Comparison of ENCODE assay signal across 8 cellular contexts in genomic region chr17:77087650-77088454, GRCh38. TPM values are rescaled to one million over a fixed set of nuclear protein-coding genes. Genes with fewer than 3 reads are reported as not detected.
DNase-seq lines count a peak whose midpoint lies in the region; ATAC-seq and TF ChIP-seq lines count a peak whose summit lies in the region.

No MANE protein-coding gene starts in this region.

- H2AFZ ChIP-seq in fibroblast of lung (ENCODE audit: low read length): peak overlapping the region; percentile 97

- H3K36me3 ChIP-seq in SK-N-MC (ENCODE audit: insufficient read depth, low read length) (peaks cover 41% of the 10 kb centered on the region), fibroblast of lung (ENCODE audit: control insufficient read depth, insufficient read depth, low read length) (peaks cover 8% of the 10 kb centered on the region), gastrocnemius medialis (peaks cover 0 to 32% of the 10 kb centered on the region in 2 donors)

- H3K27ac ChIP-seq in SK-N-MC (peak overlapping the region; percentile 29), fibroblast of lung (ENCODE audit: insufficient read depth, low read length) (peak overlapping the region; percentile 96), gastrocnemius medialis (peak overlapping the region; percentile 89 to 94 (median 90))

- TF ChIP-seq CTCF in GM12865 (IDR thresholded peaks at IDR 0.05; ENCODE audit: insufficient read depth, low read depth, low read length, missing control alignments) (no peak), fibroblast of lung (conservative IDR thresholded peaks at IDR 0.05 in 1 of 2, IDR thresholded peaks at IDR 0.05 in 1 of 2; ENCODE audit: low read depth in 1 of 2, low read length in 2 of 2) (no peak), gastrocnemius medialis (IDR thresholded peaks at IDR 0.05 in 4 of 5, conservative IDR thresholded peaks at IDR 0.05 in 1 of 5) (no peak), GM13976 (IDR thresholded peaks at IDR 0.05; ENCODE audit: borderline replicate concordance, control extremely low read depth, extremely low read depth, insufficient read depth, missing control alignments) (no peak)

- H3K4me3 ChIP-seq in GM12865 (ENCODE audit: low read depth, low read length) (peak overlapping the region; percentile 84), SK-N-MC (peak overlapping the region; percentile 87), fibroblast of lung (replicated peaks in 1 of 4; ENCODE audit: control extremely low read depth in 1 of 4, insufficient read depth in 1 of 4, low read depth in 3 of 4, low read length in 4 of 4) (peak overlapping the region; percentile 36 to 98 (median 88)), gastrocnemius medialis (peak overlapping the region; percentile 73 to 85 (median 76))

- in situ Hi-C loops in gastrocnemius medialis (cut with MboI; ENCODE audit: low sequenced_read_pairs in 4 of 4): loop anchor here (5.0 kb wide), 3 partner anchors 154 to 164 kb away; no protein-coding TSS in a partner anchor
- in situ Hi-C loops in GM13976 (cut with MboI; ENCODE audit: low sequenced_read_pairs, unreplicated experiment): no loop called here

- no peak for ATAC-seq in gastrocnemius medialis

- DNase-seq in GM12865 (ENCODE audit: low read depth): peak; percentile 48
- no peak for DNase-seq in SK-N-MC (ENCODE audit: low read depth, low spot score)
- no peak for DNase-seq in fibroblast of lung (ENCODE audit: low read depth in 2 of 2)
- no peak for DNase-seq in gastrocnemius medialis
- no peak for DNase-seq in 8988T
- no peak for DNase-seq in cerebellum (ENCODE audit: low spot score)
- DNase-seq in NCI-H1417 (lab: John Stamatoyannopoulos, UW): no peak
- no peak for DNase-seq in GM13976 (ENCODE audit: low spot score)

- H3K9ac ChIP-seq in SK-N-MC (ENCODE audit: insufficient read length): peak overlapping the region; percentile 99
- peak overlapping the region; percentile 37 for H3K9ac ChIP-seq in fibroblast of lung (ENCODE audit: insufficient read depth, low read length)

- H3K4me2 ChIP-seq in fibroblast of lung (ENCODE audit: extremely low read depth, insufficient read depth, low read length): peak overlapping the region; percentile 34

- no peaks in the 10 kb centered on the region for H3K9me3 ChIP-seq in SK-N-MC (ENCODE audit: low read depth, low read length)
- no peaks in the 10 kb centered on the region for H3K9me3 ChIP-seq in fibroblast of lung (ENCODE audit: control insufficient read depth, insufficient read depth, low read depth, low read length)
- no peaks in the 10 kb centered on the region for H3K9me3 ChIP-seq in gastrocnemius medialis

- H4K20me1 ChIP-seq in fibroblast of lung (ENCODE audit: control insufficient read depth, extremely low read depth, insufficient read depth, low read length): no peaks in the 10 kb centered on the region

- H3K27me3 ChIP-seq in fibroblast of lung (ENCODE audit: control insufficient read depth, insufficient read depth, low read length) (no peaks in the 10 kb centered on the region), gastrocnemius medialis (no peaks in the 10 kb centered on the region)

- H3K79me2 ChIP-seq in fibroblast of lung (ENCODE audit: control insufficient read depth, insufficient read depth, low read length): peaks cover 19% of the 10 kb centered on the region

- TF ChIP-seq POLR2A in gastrocnemius medialis (IDR thresholded peaks at IDR 0.05): no peak

- intact Hi-C loops in gastrocnemius medialis (cut with DNase I; ENCODE audit: low total_unique reads): loop anchor here (2.0 to 10.0 kb wide), 2 partner anchors 121 to 407 kb away; no protein-coding TSS in a partner anchor

- H3K4me1 ChIP-seq in fibroblast of lung (ENCODE audit: control insufficient read depth, extremely low read depth, insufficient read depth, low read length) (peaks cover 3% of the 10 kb centered on the region), gastrocnemius medialis (peaks cover 30 to 32% of the 10 kb centered on the region in 2 donors)

RNA-seq across cellular contexts. Expression of gene SEC14L1, which starts 52.9 kb away (rescaled TPM):
- total RNA-seq in fibroblast of lung (31.6 and 32.9 TPM in 2 replicates), gastrocnemius medialis (10 to 100 TPM; 55.0 to 94.1 (median 73.7) TPM), cerebellum (73.1 TPM)
- polyA plus RNA-seq in fibroblast of lung: 21.1 and 25.1 TPM in 2 replicates
- polyA plus RNA-seq in fibroblast of lung (2012): 31.9 and 33.5 TPM in 2 replicates
- polyA minus RNA-seq in fibroblast of lung (ENCODE audit: low replicate concordance): 29.8 and 40.5 TPM in 2 replicates

Comparison
In these comparisons a context has a peak if more than half of its experiments do, and no peak if none do; other contexts are left out.
1. H3K27ac ChIP-seq: peak in every context shown above with its lines; median percentile 96 in fibroblast of lung; 90 in gastrocnemius medialis; 29 in SK-N-MC.